Comparison of ENCODE assay signal across 22 cellular contexts in genomic region chr11:9206496-9206895, GRCh38. TPM values are rescaled to one million over a fixed set of nuclear protein-coding genes. Genes with fewer than 3 reads are reported as not detected.
A peak's percentile ranks its signal among the peaks of the same experiment; 100 is the strongest.
DNase-seq lines count a peak whose midpoint lies in the region; ATAC-seq, FAIRE-seq and TF ChIP-seq lines count a peak whose summit lies in the region.
"Had no signal": no experiment of that assay in that cellular context is flagged by ENCODE, and none has a peak within 500 bp of the region (broad histone marks: within the 10 kb centered on the region; RNA-seq: fewer than 3 reads in every experiment).

No MANE protein-coding gene starts in this region.

- H3K4me2 ChIP-seq in endothelial cell of umbilical vein (ENCODE audit: insufficient read depth, low read length) (no peak overlapping the region), osteoblast (ENCODE audit: insufficient read depth, low read length) (peak overlapping the region; percentile 47)
- H3K4me2 ChIP-seq: PC-9 had no signal

- intact Hi-C loops in endothelial cell of umbilical vein (cut with micrococcal nuclease), result no loop called here
- intact Hi-C loops in lower leg skin (cut with DNase I; ENCODE audit: low total_unique reads), result no loop called here

- dilution Hi-C loops in endothelial cell of umbilical vein (cut with MboI; ENCODE audit: extremely low pct_ligation_motif_present, low sequenced_read_pairs), result no loop called here

- CTCF ChIA-PET in endothelial cell of umbilical vein (lab: Charles Lee), result interaction anchor here (1.1 to 1.6 kb wide), 2 partner anchors 20 to 300 kb away, joined by 3 to 4 read pairs; no protein-coding TSS in a partner anchor

- H3K9me1 ChIP-seq in endothelial cell of umbilical vein (replicated peaks; ENCODE audit: control insufficient read depth, extremely low read depth, insufficient read depth, low read length), result no peaks in the 10 kb centered on the region

- H3K4me3 ChIP-seq in endothelial cell of umbilical vein (replicated peaks in 1 of 3; ENCODE audit: insufficient read depth in 1 of 3, low read depth in 1 of 3, low read length in 3 of 3) (no peak overlapping the region), osteoblast (ENCODE audit: insufficient read depth, low read length) (no peak overlapping the region), lower leg skin (ENCODE audit: low read depth, poor library complexity, severe bottlenecking) (no peak overlapping the region)
- H3K4me3 ChIP-seq: coronary artery, GM12878, PC-9, prostate gland, vagina had no signal

- peaks cover 7% of the 10 kb centered on the region for H4K20me1 ChIP-seq in endothelial cell of umbilical vein (replicated peaks; ENCODE audit: control insufficient read depth, extremely low read depth, insufficient read depth, low read length)
- peaks cover 26% of the 10 kb centered on the region for H4K20me1 ChIP-seq in osteoblast (ENCODE audit: insufficient read depth, low read length)

- TF ChIP-seq CTCF in endothelial cell of umbilical vein (IDR thresholded peaks at IDR 0.05; ENCODE audit: extremely low read depth in 1 of 2, insufficient read depth in 1 of 2, low read depth in 1 of 2, low read length in 2 of 2), result no peak
- TF ChIP-seq CTCF in osteoblast (IDR thresholded peaks at IDR 0.05; ENCODE audit: extremely low read depth, low read depth, low read length), result no peak
- TF ChIP-seq CTCF in lower leg skin (IDR thresholded peaks at IDR 0.05), result no peak

- peak; percentile 53 for FAIRE-seq in endothelial cell of umbilical vein (lab: Jason Lieb, UNC)
- FAIRE-seq: GM12878 had no signal

- TF ChIP-seq POLR2A in endothelial cell of umbilical vein (IDR thresholded peaks at IDR 0.05; ENCODE audit: low read depth, low read length), result no peak
- TF ChIP-seq POLR2A in lower leg skin (IDR thresholded peaks at IDR 0.05), result no peak

- H3K27me3 ChIP-seq in endothelial cell of umbilical vein (ENCODE audit: control insufficient read depth in 2 of 2, insufficient read depth in 2 of 2, low read length in 2 of 2) (no peaks in the 10 kb centered on the region), osteoblast (ENCODE audit: insufficient read depth, low read length) (no peaks in the 10 kb centered on the region)
- H3K27me3 ChIP-seq: vagina had no signal

- H3K9me3 ChIP-seq in endothelial cell of umbilical vein (replicated peaks; ENCODE audit: control insufficient read depth, insufficient read depth, low read length) (no peaks in the 10 kb centered on the region), osteoblast (ENCODE audit: low read depth, low read length) (no peaks in the 10 kb centered on the region)
- H3K9me3 ChIP-seq: prostate gland, vagina had no signal

- DNase-seq in Daoy (ENCODE audit: low read depth), result peak; percentile 14
- DNase-seq in RPMI7951 (ENCODE audit: low read depth), result peak; percentile 34
- no peak for DNase-seq in endothelial cell of umbilical vein (ENCODE audit: low read depth, low spot score)
- peak; percentile 64 for DNase-seq in osteoblast (ENCODE audit: insufficient read length, low spot score, missing footprints)
- DNase-seq in OCI-M1 (lab: John Stamatoyannopoulos, UW), result no peak
- DNase-seq in lower leg skin (ENCODE audit: low spot score in 2 of 2), result no peak
- DNase-seq: activated CD4-positive, alpha-beta T cell treated with anti-CD3 and anti-CD28 coated beads, Interleukin-2, amount 50 U/mL, for 48 hours; C1 segment of cervical spinal cord; DMS79 treated with DMSO at 0.1 percent for 48 hours; erythroblast; H9; NCI-H1930; NCI-H510A treated with DMSO at 0.1 percent for 48 hours; PC-9; SW 1271 had no signal

- POLR2A ChIA-PET in endothelial cell of umbilical vein (lab: Charles Lee), result no interaction called here

- no peaks in the 10 kb centered on the region for H3K4me1 ChIP-seq in endothelial cell of umbilical vein (ENCODE audit: control insufficient read depth, extremely low read depth, insufficient read depth, low read length)
- peaks cover 38% of the 10 kb centered on the region for H3K4me1 ChIP-seq in osteoblast (ENCODE audit: insufficient read depth, low read length)
- H3K4me1 ChIP-seq: prostate gland had no signal

- BruUV-seq in endothelial cell of umbilical vein (replicated peaks; lab: Mats Ljungman, UMichigan), result no TSS peak

- H2AFZ ChIP-seq in endothelial cell of umbilical vein (ENCODE audit: low read depth, low read length), result no peak overlapping the region
- no peak overlapping the region for H2AFZ ChIP-seq in osteoblast (ENCODE audit: low read length)
- H2AFZ ChIP-seq: PC-9 had no signal

- no peak overlapping the region for H3K9ac ChIP-seq in endothelial cell of umbilical vein (replicated peaks; ENCODE audit: extremely low read depth, insufficient read depth, low read length)

- ATAC-seq in HG02840 (IDR thresholded peaks at IDR 0.05; ENCODE audit: low FRiP score, unreplicated experiment) (no peak), GM21528 (IDR thresholded peaks at IDR 0.05; ENCODE audit: low FRiP score, unreplicated experiment) (no peak)
- ATAC-seq: GM12878, left lobe of liver had no signal

- WGBS in lower leg skin, 2 donors, result 72 to 76% methylated on average over 2 of the region's 2 CpGs

- peaks cover 62% of the 10 kb centered on the region for H3K79me2 ChIP-seq in endothelial cell of umbilical vein (ENCODE audit: control insufficient read depth, insufficient read depth, low read length)
- H3K79me2 ChIP-seq in osteoblast (ENCODE audit: insufficient read depth, low read length), result peaks cover 93% of the 10 kb centered on the region

- no peak overlapping the region for H3K27ac ChIP-seq in endothelial cell of umbilical vein (ENCODE audit: insufficient read depth, low read depth, low read length)
- peak overlapping the region; percentile 71 for H3K27ac ChIP-seq in osteoblast (ENCODE audit: low read depth, low read length)
- H3K27ac ChIP-seq: coronary artery, PC-9, prostate gland, vagina had no signal

- H3K36me3 ChIP-seq in endothelial cell of umbilical vein (ENCODE audit: control insufficient read depth in 2 of 2, extremely low read depth in 1 of 2, insufficient read depth in 2 of 2, low read length in 2 of 2), result peaks cover 9 to 13% of the 10 kb centered on the region in 2 experiments
- peaks cover 24% of the 10 kb centered on the region for H3K36me3 ChIP-seq in osteoblast (ENCODE audit: insufficient read depth, low read length)
- H3K36me3 ChIP-seq: prostate gland had no signal

TF ChIP-seq in endothelial cell of umbilical vein, 7 proteins besides CTCF, POLR2A, EP300 and RAD21:
- TF ChIP-seq MAX (IDR thresholded peaks at IDR 0.05; ENCODE audit: insufficient read depth, insufficient read length) (no peak), JUN (IDR thresholded peaks at IDR 0.05; ENCODE audit: borderline replicate concordance, insufficient read depth, insufficient read length, low read depth) (no peak), MYC (IDR thresholded peaks at IDR 0.05; ENCODE audit: low read depth, low read length) (no peak), POLR2AphosphoS5 (IDR thresholded peaks at IDR 0.05; ENCODE audit: insufficient read depth, low read depth, low read length) (no peak), FOS (IDR thresholded peaks at IDR 0.05; ENCODE audit: borderline replicate concordance, insufficient read depth, low read length) (no peak), GATA2 (IDR thresholded peaks at IDR 0.05; ENCODE audit: insufficient read depth, insufficient read length, low read depth, low read length) (no peak), EZH2 (IDR thresholded peaks at IDR 0.05; ENCODE audit: borderline replicate concordance, low read depth, low read length, severe bottlenecking) (no peak)

RNA-seq across cellular contexts. Expression of gene DENND5A, which starts 58.7 kb away (rescaled TPM):
- total RNA-seq in Daoy (2014; rRNA removed; shearing (Covaris generic)), result 62.5 and 67.5 TPM in 2 replicates
- 70.5 and 80.6 TPM in 2 replicates for total RNA-seq in RPMI7951 (2014; rRNA removed; shearing (Covaris generic))
- total RNA-seq in endothelial cell of umbilical vein (116 and 117 TPM in 2 replicates), osteoblast (176 and 183 TPM in 2 replicates), lower leg skin (10 to 100 TPM; 21.2 to 34.1 (median 28.7) TPM)
- 220 and 237 TPM in 2 replicates for polyA plus RNA-seq in endothelial cell of umbilical vein
- polyA plus RNA-seq in endothelial cell of umbilical vein (2011; cell fraction: cytosol; rRNA removed), result 160 and 189 TPM in 2 replicates
- 313 and 349 TPM in 2 replicates for polyA plus RNA-seq in endothelial cell of umbilical vein (2011; cell fraction: nucleus; rRNA removed)
- 86.2 and 99.2 TPM in 2 replicates for polyA plus RNA-seq in endothelial cell of umbilical vein (2012)
- 501 and 575 TPM in 2 replicates for polyA minus RNA-seq in endothelial cell of umbilical vein
- 70.1 TPM for polyA minus RNA-seq in endothelial cell of umbilical vein (2011; cell fraction: cytosol; rRNA and poly(A)+ RNA removed)
- polyA minus RNA-seq in endothelial cell of umbilical vein (2011; cell fraction: nucleus; rRNA and poly(A)+ RNA removed), result 253 and 436 TPM in 2 replicates

Comparison
In these comparisons a context has a peak if more than half of its experiments do, and no peak if none do; other contexts are left out.
1. DNase-seq: peak in Daoy (single experiment), RPMI7951 (single experiment) and osteoblast (single experiment); none in endothelial cell of umbilical vein (single experiment), OCI-M1 (single experiment) and lower leg skin (0 of 2).